Comparison of ENCODE assay signal across 28 cellular contexts in genomic region chr13:111528513-111528912, GRCh38.
"Had no signal": no experiment of that assay in that cellular context is flagged by ENCODE, and none has a peak within 500 bp of the region (broad histone marks: within the 10 kb centered on the region; RNA-seq: fewer than 3 reads in every experiment).

No MANE protein-coding gene starts in this region.

- H3K9me3 ChIP-seq: ascending aorta, breast epithelium had no signal

- H3K4me1 ChIP-seq: ascending aorta, breast epithelium had no signal

- H3K27ac ChIP-seq: ascending aorta, breast epithelium, cardiac muscle cell, coronary artery had no signal

- H3K36me3 ChIP-seq: ascending aorta, breast epithelium, cardiac muscle cell had no signal

- H3K4me3 ChIP-seq: ascending aorta, breast epithelium, cardiac muscle cell, coronary artery, dorsolateral prefrontal cortex had no signal

- FAIRE-seq: frontal cortex had no signal

- ATAC-seq: activated naive CD4-positive, alpha-beta T cell treated with anti-CD3 and anti-CD28 coated beads, Interleukin-2, amount 50 U/mL, for 72 hours; activated T-cell treated with anti-CD3 and anti-CD28 coated beads, Interleukin-2, amount 50 U/mL, for 72 hours; esophagus mucosa; WTC11 had no signal

- DNase-seq: activated CD4-positive, alpha-beta memory T cell treated with anti-CD3 and anti-CD28 coated beads, Interleukin-2, amount 10 ng/mL, durations not matched to agents 7 days and 5 days; activated CD4-positive, alpha-beta T cell treated with anti-CD3 and anti-CD28 coated beads for 1 hour; activated CD4-positive, alpha-beta T cell treated with anti-CD3 and anti-CD28 coated beads for 4 hours; activated CD4-positive, alpha-beta T cell treated with anti-CD3 and anti-CD28 coated beads, Interleukin-2, amount 10 ng/mL, durations not matched to agents 7 days and 5 days; activated CD4-positive, alpha-beta T cell treated with anti-CD3 and anti-CD28 coated beads, Interleukin-2, amount 50 U/mL, for 4 hours; activated CD8-positive, alpha-beta memory T cell treated with anti-CD3 and anti-CD28 coated beads, Interleukin-2, amount 50 U/mL, for 48 hours; activated gamma-delta T cell; activated naive CD4-positive, alpha-beta T cell; activated naive CD4-positive, alpha-beta T cell treated with anti-CD3 and anti-CD28 coated beads, Interleukin-2, amount 10 ng/mL, durations not matched to agents 7 days and 5 days; activated naive CD8-positive, alpha-beta T cell treated with anti-CD3 and anti-CD28 coated beads, Interleukin-2, amount 10 ng/mL, durations not matched to agents 7 days and 5 days; activated T-cell treated with anti-CD3 and anti-CD28 coated beads for 4 hours; activated T-cell treated with anti-CD3 and anti-CD28 coated beads, Interleukin-2, amount 50 U/mL, for 24 hours; activated T-cell treated with anti-CD3 and anti-CD28 coated beads, Interleukin-2, amount 50 U/mL, for 72 hours; central memory CD4-positive, alpha-beta T cell; cerebellar nuclear complex; effector memory CD4-positive, alpha-beta T cell; endodermal cell; foreskin fibroblast; T-helper 2 cell had no signal

- H3K27me3 ChIP-seq: ascending aorta had no signal
